In genomic region chr17:51189162-51189561, GRCh38 we compare ENCODE assay signal across 30 cellular contexts.
"Had no signal": no experiment of that assay in that cellular context is flagged by ENCODE, and none has a peak within 500 bp of the region (broad histone marks: within the 10 kb centered on the region; RNA-seq: fewer than 3 reads in every experiment).

No MANE protein-coding gene starts in this region.

- H3K27ac ChIP-seq: brain microvascular endothelial cell, cardiac muscle cell had no signal

- H3K9me3 Mint-ChIP-seq: activated B cell treated with CpG ODN at 0.5 μM for 24 hours; activated CD4-positive, alpha-beta T cell treated with anti-CD3 and anti-CD28 coated beads, Interleukin-2, amount 10 ng/mL, durations not matched to agents 24 days and 14 days; activated naive CD4-positive, alpha-beta T cell treated with anti-CD3 and anti-CD28 coated beads, Interleukin-2, amount 10 ng/mL, durations not matched to agents 7 days and 5 days; activated T-cell treated with anti-CD3 and anti-CD28 coated beads, Interleukin-2, amount 50 U/mL, for 72 hours; activated T-helper 2 cell treated with anti-CD3 and anti-CD28 coated beads, Interferon-gamma antibody, Interleukin-2, Interleukin-4, amounts not matched to agents 10 μg/mL and 5 μg/mL and 100 μg/mL, durations not matched to agents 14 hours and 24 hours and 36 hours; T-cell had no signal

- DNase-seq: activated B cell treated with CpG ODN at 0.5 μM for 24 hours; activated CD4-positive, alpha-beta T cell treated with anti-CD3 and anti-CD28 coated beads for 1 hour; activated CD4-positive, alpha-beta T cell treated with anti-CD3 and anti-CD28 coated beads, Interleukin-2, amount 50 U/mL, for 48 hours; activated CD8-positive, alpha-beta memory T cell treated with anti-CD3 and anti-CD28 coated beads, Interleukin-2, amount 10 ng/mL, durations not matched to agents 7 days and 5 days; activated gamma-delta T cell treated with Interleukin-2 at 50 U/mL for 16 hours; activated naive CD4-positive, alpha-beta T cell treated with anti-CD3 and anti-CD28 coated beads, Interleukin-2, amount 10 ng/mL, durations not matched to agents 7 days and 5 days; activated T-cell treated with anti-CD3 and anti-CD28 coated beads, Interleukin-2, amount 50 U/mL, for 72 hours; amygdala; brain microvascular endothelial cell; cerebellar nuclear complex; Karpas-422; MM.1S; NCI-H1105; NCI-H1436; NCI-H1694 treated with DMSO at 0.1 percent for 48 hours; NCI-H2081; NCI-H510A treated with DMSO at 0.1 percent for 48 hours; NCI-H69; NK-92 treated with Interleukin-12 subunit alpha and Interleukin-12 subunit beta, amount 100 ng/mL, for 24 hours; RPMI8226; T-cell; T-helper 2 cell; T1000 had no signal

- H3K4me1 Mint-ChIP-seq: activated B cell treated with CpG ODN at 0.5 μM for 24 hours; activated CD8-positive, alpha-beta memory T cell treated with anti-CD3 and anti-CD28 coated beads, Interleukin-2, amount 10 ng/mL, durations not matched to agents 7 days and 5 days; T-cell had no signal

- H3K4me3 Mint-ChIP-seq: activated B cell treated with CpG ODN at 0.5 μM for 24 hours; activated CD4-positive, alpha-beta T cell treated with anti-CD3 and anti-CD28 coated beads, Interleukin-2, amount 10 ng/mL, durations not matched to agents 24 days and 14 days; activated CD8-positive, alpha-beta memory T cell treated with anti-CD3 and anti-CD28 coated beads, Interleukin-2, amount 10 ng/mL, durations not matched to agents 7 days and 5 days; activated naive CD4-positive, alpha-beta T cell treated with anti-CD3 and anti-CD28 coated beads, Interleukin-2, amount 10 ng/mL, durations not matched to agents 7 days and 5 days; activated T-cell treated with anti-CD3 and anti-CD28 coated beads, Interleukin-2, amount 50 U/mL, for 72 hours; T-cell had no signal

- H3K4me3 ChIP-seq: cardiac muscle cell, SK-N-MC had no signal

- FAIRE-seq: TTC549 had no signal

- H3K27me3 Mint-ChIP-seq: activated B cell treated with CpG ODN at 0.5 μM for 24 hours; activated CD4-positive, alpha-beta T cell treated with anti-CD3 and anti-CD28 coated beads, Interleukin-2, amount 10 ng/mL, durations not matched to agents 24 days and 14 days; activated CD8-positive, alpha-beta memory T cell treated with anti-CD3 and anti-CD28 coated beads, Interleukin-2, amount 10 ng/mL, durations not matched to agents 7 days and 5 days; activated naive CD4-positive, alpha-beta T cell treated with anti-CD3 and anti-CD28 coated beads, Interleukin-2, amount 10 ng/mL, durations not matched to agents 7 days and 5 days; T-cell had no signal

- H3K27ac Mint-ChIP-seq: activated B cell treated with CpG ODN at 0.5 μM for 24 hours; activated CD8-positive, alpha-beta memory T cell treated with anti-CD3 and anti-CD28 coated beads, Interleukin-2, amount 10 ng/mL, durations not matched to agents 7 days and 5 days; activated naive CD4-positive, alpha-beta T cell treated with anti-CD3 and anti-CD28 coated beads, Interleukin-2, amount 10 ng/mL, durations not matched to agents 7 days and 5 days; activated T-helper 2 cell treated with anti-CD3 and anti-CD28 coated beads, Interferon-gamma antibody, Interleukin-2, Interleukin-4, amounts not matched to agents 10 μg/mL and 5 μg/mL and 100 μg/mL, durations not matched to agents 14 hours and 24 hours and 36 hours had no signal

- ATAC-seq: activated CD8-positive, alpha-beta memory T cell treated with anti-CD3 and anti-CD28 coated beads, Interleukin-2, amount 10 ng/mL, durations not matched to agents 7 days and 5 days; activated T-cell treated with anti-CD3 and anti-CD28 coated beads, Interleukin-2, amount 50 U/mL, for 72 hours; Panc1; Right ventricle myocardium inferior; T-cell had no signal

- H3K27me3 ChIP-seq: brain microvascular endothelial cell, cardiac muscle cell had no signal
